19 cellular contexts compared by ENCODE assay signal in the genomic region with DNA sequence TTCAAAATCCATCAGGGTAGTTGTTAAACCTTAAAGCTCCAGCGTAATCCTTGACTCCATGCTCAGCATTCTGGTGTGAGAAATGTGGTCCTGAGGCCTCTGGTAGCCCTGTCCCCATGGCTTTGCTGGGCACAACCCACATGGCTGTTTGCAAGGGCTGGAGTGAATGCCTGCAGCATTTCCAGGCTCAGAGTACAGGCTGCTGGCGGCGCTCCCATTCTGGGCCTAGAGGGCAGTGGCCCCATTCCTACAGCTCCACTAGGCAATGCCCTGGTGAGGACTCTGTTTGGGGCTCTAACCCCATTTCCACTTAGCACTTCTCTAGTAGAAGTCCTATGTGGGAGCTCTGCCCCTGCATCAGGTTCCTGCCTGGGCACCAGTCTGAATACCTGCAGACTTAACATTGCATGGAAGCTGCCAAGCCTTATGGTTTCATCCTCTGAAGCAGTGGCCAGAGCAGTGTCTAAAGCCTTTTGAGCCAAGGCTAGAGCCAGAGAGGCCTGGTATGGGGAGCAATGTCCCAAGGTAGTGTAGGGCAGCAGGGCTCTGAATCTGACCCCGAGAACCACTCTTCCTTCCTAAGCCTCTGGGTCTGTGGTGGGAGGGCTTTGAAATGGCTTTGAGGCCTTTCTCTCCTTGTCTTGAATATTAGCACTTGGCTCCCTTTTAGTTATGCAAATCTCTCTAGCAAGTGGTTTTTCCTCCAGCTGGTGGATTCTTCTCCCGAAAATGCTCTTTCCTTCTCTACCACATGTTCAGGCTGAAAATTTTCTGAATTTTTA. TPM values are rescaled to one million over a fixed set of nuclear protein-coding genes. Genes with fewer than 3 reads are reported as not detected.
DNase-seq lines count a peak whose midpoint lies in the region; ATAC-seq, FAIRE-seq and TF ChIP-seq lines count a peak whose summit lies in the region.
"Had no signal": no experiment of that assay in that cellular context is flagged by ENCODE, and none has a peak within 500 bp of the region (broad histone marks: within the 10 kb centered on the region; RNA-seq: fewer than 3 reads in every experiment).

No MANE protein-coding gene starts in this region.

- no peaks in the 10 kb centered on the region for H3K4me1 ChIP-seq in HUES48 (ENCODE audit: control insufficient read depth, insufficient read depth, low read length)
- H3K4me1 ChIP-seq in kidney (ENCODE audit: control insufficient read depth in 1 of 2, insufficient read depth in 1 of 2, low read depth in 1 of 2, low read length in 2 of 2), result peaks cover 0 to 13% of the 10 kb centered on the region in 2 donors

- CTCF ChIA-PET in WTC11 (lab: Charles Lee), result interaction anchor here (1.5 kb wide), 1 partner anchor 87 kb away, joined by 3 read pairs; no protein-coding TSS in a partner anchor

- intact Hi-C loops in kidney (cut with DNase I), result no loop called here

- DNase-seq in WTC11 (ENCODE audit: low spot score), result no peak
- DNase-seq in kidney, result peak; percentile 49
- no peak for DNase-seq in stimulated activated effector memory CD8-positive, alpha-beta T cell treated with anti-CD3 and anti-CD28 coated beads, Interleukin-12 subunit alpha, Interleukin-12 subunit beta, amount 100 ng/mL, for 72 hours (ENCODE audit: low spot score in 2 of 2)
- no peak for DNase-seq in NCI-H748 (lab: John Stamatoyannopoulos, UW; ENCODE audit: unreplicated experiment)
- DNase-seq in NK-92 treated with Interleukin-12 subunit alpha and Interleukin-12 subunit beta, amount 100 ng/mL, for 24 hours (lab: John Stamatoyannopoulos, UW), result no peak
- no peak for DNase-seq in foreskin melanocyte
- DNase-seq: CD4-positive, CD25-positive, alpha-beta regulatory T cell; DMS79; Karpas-422; NCI-H1417; NCI-H1694 treated with DMSO at 0.1 percent for 48 hours; NCI-H2081 treated with DMSO at 0.1 percent for 48 hours; NCI-H2171 treated with DMSO at 0.1 percent for 48 hours; NCI-H524 treated with DMSO at 0.1 percent for 48 hours had no signal

- H3K36me3 Mint-ChIP-seq in WTC11, result peaks cover 24% of the 10 kb centered on the region
- no peaks in the 10 kb centered on the region for H3K36me3 Mint-ChIP-seq in stimulated activated effector memory CD8-positive, alpha-beta T cell treated with anti-CD3 and anti-CD28 coated beads, Interleukin-12 subunit alpha, Interleukin-12 subunit beta, amount 100 ng/mL, for 72 hours
- H3K36me3 Mint-ChIP-seq: CD4-positive, CD25-positive, alpha-beta regulatory T cell; IgD-negative memory B cell had no signal

- POLR2A ChIA-PET in WTC11 (lab: Charles Lee), result no interaction called here

- H3K9me3 ChIP-seq in HUES48 (ENCODE audit: control insufficient read depth, insufficient read depth, low read length) (peaks cover 10% of the 10 kb centered on the region; the same call in 1 of the 2 replicates), kidney (ENCODE audit: control insufficient read depth in 1 of 2, low read length in 2 of 2) (peaks cover 0 to 10% of the 10 kb centered on the region in 2 donors)
- H3K9me3 ChIP-seq: HAP-1 had no signal

- H3K4me3 Mint-ChIP-seq in WTC11, result no peak overlapping the region
- H3K4me3 Mint-ChIP-seq in stimulated activated effector memory CD8-positive, alpha-beta T cell treated with anti-CD3 and anti-CD28 coated beads, Interleukin-12 subunit alpha, Interleukin-12 subunit beta, amount 100 ng/mL, for 72 hours, result no peak overlapping the region
- H3K4me3 Mint-ChIP-seq: CD4-positive, CD25-positive, alpha-beta regulatory T cell; IgD-negative memory B cell had no signal

- peaks cover 8% of the 10 kb centered on the region for H3K4me1 Mint-ChIP-seq in WTC11
- H3K4me1 Mint-ChIP-seq in stimulated activated effector memory CD8-positive, alpha-beta T cell treated with anti-CD3 and anti-CD28 coated beads, Interleukin-12 subunit alpha, Interleukin-12 subunit beta, amount 100 ng/mL, for 72 hours, result no peaks in the 10 kb centered on the region
- H3K4me1 Mint-ChIP-seq: CD4-positive, CD25-positive, alpha-beta regulatory T cell had no signal

- H3K27ac ChIP-seq in HUES48 (ENCODE audit: low read depth, low read length) (peak overlapping the region; percentile 24), kidney (ENCODE audit: low read depth in 2 of 2, low read length in 2 of 2) (no peak overlapping the region)
- H3K27ac ChIP-seq: RWPE1 had no signal

- H3K27me3 ChIP-seq in HUES48 (ENCODE audit: control insufficient read depth, insufficient read depth, low read length), result no peaks in the 10 kb centered on the region

- H3K27me3 Mint-ChIP-seq in WTC11 (ENCODE audit: low read depth), result no peaks in the 10 kb centered on the region; the same call in 1 of the 2 replicates
- H3K27me3 Mint-ChIP-seq: CD4-positive, CD25-positive, alpha-beta regulatory T cell; IgD-negative memory B cell had no signal

- FAIRE-seq in kidney (lab: Jason Lieb, UNC), result no peak

- H3K4me3 ChIP-seq in HUES48 (ENCODE audit: low read depth, low read length) (no peak overlapping the region), kidney (ENCODE audit: low read length in 2 of 2) (no peak overlapping the region)
- H3K4me3 ChIP-seq: HAP-1 had no signal

- H3K27ac Mint-ChIP-seq in WTC11, result 0 out of 2 replicates have a peak overlapping the region, but pooled peaks have one; percentile 59
- no peak overlapping the region for H3K27ac Mint-ChIP-seq in stimulated activated effector memory CD8-positive, alpha-beta T cell treated with anti-CD3 and anti-CD28 coated beads, Interleukin-12 subunit alpha, Interleukin-12 subunit beta, amount 100 ng/mL, for 72 hours
- H3K27ac Mint-ChIP-seq: CD4-positive, CD25-positive, alpha-beta regulatory T cell; IgD-negative memory B cell had no signal

- H3K9me3 Mint-ChIP-seq in WTC11, result peaks cover 38% of the 10 kb centered on the region
- peaks cover 7% of the 10 kb centered on the region for H3K9me3 Mint-ChIP-seq in stimulated activated effector memory CD8-positive, alpha-beta T cell treated with anti-CD3 and anti-CD28 coated beads, Interleukin-12 subunit alpha, Interleukin-12 subunit beta, amount 100 ng/mL, for 72 hours

- H3K36me3 ChIP-seq in HUES48 (ENCODE audit: control insufficient read depth, insufficient read depth, low read length) (no peaks in the 10 kb centered on the region), kidney (ENCODE audit: control insufficient read depth in 1 of 2, insufficient read depth in 2 of 2, low read length in 2 of 2) (no peaks in the 10 kb centered on the region)
- H3K36me3 ChIP-seq: HAP-1 had no signal

- ATAC-seq in WTC11, result peak; percentile 92
- peak; percentile 28 for ATAC-seq in stimulated activated effector memory CD8-positive, alpha-beta T cell treated with anti-CD3 and anti-CD28 coated beads, Interleukin-12 subunit alpha, Interleukin-12 subunit beta, amount 100 ng/mL, for 72 hours
- ATAC-seq: SK-N-SH treated with all-trans-retinoic acid at 6 μM for 48 hours had no signal

- TF ChIP-seq CTCF in WTC11 (IDR thresholded peaks at IDR 0.05) (no peak), kidney (IDR thresholded peaks at IDR 0.05; ENCODE audit: borderline replicate concordance, extremely low read depth, insufficient read depth) (no peak)

- no peak overlapping the region for H3K9ac ChIP-seq in HUES48 (ENCODE audit: low read depth, low read length)
- no peak overlapping the region for H3K9ac ChIP-seq in kidney (ENCODE audit: low read length in 2 of 2)

TF ChIP-seq in WTC11, 78 proteins besides CTCF, POLR2A, EP300 and RAD21:
- TF ChIP-seq SOX15 (CRISPR knock-in tag; IDR thresholded peaks at IDR 0.05) (no peak), GABPB1 (CRISPR knock-in tag; IDR thresholded peaks at IDR 0.05) (no peak), ZNF423 (CRISPR knock-in tag; IDR thresholded peaks at IDR 0.05) (no peak), ELF4 (CRISPR knock-in tag; IDR thresholded peaks at IDR 0.05; ENCODE audit: low read depth) (no peak)
- TF ChIP-seq, protein P1, sequence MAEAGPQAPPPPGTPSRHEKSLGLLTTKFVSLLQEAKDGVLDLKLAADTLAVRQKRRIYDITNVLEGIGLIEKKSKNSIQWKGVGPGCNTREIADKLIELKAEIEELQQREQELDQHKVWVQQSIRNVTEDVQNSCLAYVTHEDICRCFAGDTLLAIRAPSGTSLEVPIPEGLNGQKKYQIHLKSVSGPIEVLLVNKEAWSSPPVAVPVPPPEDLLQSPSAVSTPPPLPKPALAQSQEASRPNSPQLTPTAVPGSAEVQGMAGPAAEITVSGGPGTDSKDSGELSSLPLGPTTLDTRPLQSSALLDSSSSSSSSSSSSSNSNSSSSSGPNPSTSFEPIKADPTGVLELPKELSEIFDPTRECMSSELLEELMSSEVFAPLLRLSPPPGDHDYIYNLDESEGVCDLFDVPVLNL (CRISPR knock-in tag; IDR thresholded peaks at IDR 0.05; ENCODE audit: borderline replicate concordance, low read depth), result no peak

RNA-seq across cellular contexts. Expression of gene ALDH1A1, which starts 5.8 kb away (rescaled TPM):
- 1.9 to 3.3 TPM (median 2.4 TPM) in 3 replicates for total RNA-seq in WTC11 (2021)
- 191 TPM for total RNA-seq in kidney
- 295 TPM for polyA plus RNA-seq in kidney (ENCODE audit: insufficient read depth, low read depth, low replicate concordance)

Comparison
In these comparisons a context has a peak if more than half of its experiments do, and no peak if none do; other contexts are left out.
1. RNA of gene ALDH1A1, which starts 5.8 kb away (total RNA-seq): 191 TPM in kidney (single experiment); 1.9 to 3.3 TPM in WTC11; every median in the first group is over 10 times any median in the second.